In genomic region chr18:54734059-54734458, GRCh38 we compare ENCODE assay signal across 14 cellular contexts.
DNase-seq lines count a peak whose midpoint lies in the region; TF ChIP-seq lines count a peak whose summit lies in the region.
"Had no signal": no experiment of that assay in that cellular context is flagged by ENCODE, and none has a peak within 500 bp of the region (broad histone marks: within the 10 kb centered on the region; RNA-seq: fewer than 3 reads in every experiment).

No MANE protein-coding gene starts in this region.

- H3K4me2 ChIP-seq in hepatocyte = no peak overlapping the region
- H3K4me2 ChIP-seq: KMS-11 had no signal

- no peak overlapping the region for H2AFZ ChIP-seq in hepatocyte

- WGBS in hepatocyte (ENCODE audit: low lambda C conversion rate, missing lambda C conversion rate) = 50% methylated on average over 3 of the region's 3 CpGs
- WGBS in testis, 2 donors = 50 to 72% methylated on average over 3 of the region's 3 CpGs

- H3K9ac ChIP-seq in adipocyte (ENCODE audit: low read length) = no peak overlapping the region
- H3K9ac ChIP-seq: KMS-11 had no signal

- POLR2A ChIA-PET in AG04450 (lab: Yijun Ruan, JAX) = no interaction called here

- H3K4me1 ChIP-seq in adipocyte (ENCODE audit: control insufficient read depth, insufficient read depth, low read length) (peaks cover 10% of the 10 kb centered on the region), hepatocyte (ENCODE audit: insufficient read depth) (no peaks in the 10 kb centered on the region), testis (no peaks in the 10 kb centered on the region)
- H3K4me1 ChIP-seq in effector memory CD4-positive, alpha-beta T cell (ENCODE audit: control insufficient read depth, insufficient read depth, low read length, poor library complexity, severe bottlenecking) = no peaks in the 10 kb centered on the region
- H3K4me1 ChIP-seq: gastroesophageal sphincter had no signal

- TF ChIP-seq CTCF in AG04450 (IDR thresholded peaks at IDR 0.05; ENCODE audit: low read depth, low read length) (no peak), HFF-Myc (IDR thresholded peaks at IDR 0.05; ENCODE audit: low read depth, low read length, missing control alignments) (no peak), hepatocyte (IDR thresholded peaks at IDR 0.05; ENCODE audit: poor library complexity) (no peak), testis (IDR thresholded peaks at IDR 0.05) (no peak)

- CTCF ChIA-PET in AG04450 (lab: Charles Lee) = no interaction called here

- H4K20me1 ChIP-seq in hepatocyte (ENCODE audit: insufficient read depth, poor library complexity, severe bottlenecking) = no peaks in the 10 kb centered on the region

- H3K9me3 ChIP-seq in AG04450 (ENCODE audit: control insufficient read depth, insufficient read depth, low read length) (peaks cover 3% of the 10 kb centered on the region; the same call in 1 of the 2 replicates), adipocyte (ENCODE audit: control insufficient read depth, low read length) (no peaks in the 10 kb centered on the region), hepatocyte (ENCODE audit: low read depth) (no peaks in the 10 kb centered on the region), testis (no peaks in the 10 kb centered on the region)
- no peaks in the 10 kb centered on the region for H3K9me3 ChIP-seq in effector memory CD4-positive, alpha-beta T cell (ENCODE audit: control insufficient read depth, low read length)
- H3K9me3 ChIP-seq: gastroesophageal sphincter had no signal

- intact Hi-C loops in testis (cut with DNase I; ENCODE audit: low total_unique reads) = no loop called here

- DNase-seq in AG04450 (ENCODE audit: low read depth, low spot score) = peak; percentile 68
- DNase-seq in HFF-Myc (ENCODE audit: extremely low read depth, low read depth) = peak; percentile 37
- peak; percentile 87 for DNase-seq in adipocyte (ENCODE audit: low read depth)
- DNase-seq in hepatocyte (ENCODE audit: low spot score) = peak; percentile 42
- DNase-seq in testis = no peak
- no peak for DNase-seq in effector memory CD4-positive, alpha-beta T cell
- DNase-seq in ecto neural progenitor cell (ENCODE audit: low spot score) = no peak
- DNase-seq in stimulated activated CD4-positive, alpha-beta T cell treated with anti-CD3 and anti-CD28 coated beads, Interleukin-2, amount 100 ng/mL, for 48 hours = no peak
- DNase-seq: aorta; NCI-H345; stimulated activated naive CD4-positive, alpha-beta T cell treated with Interleukin-2 at 50 U/mL for 16 hours had no signal

- TF ChIP-seq POLR2A in testis (IDR thresholded peaks at IDR 0.05) = no peak

- no peaks in the 10 kb centered on the region for H3K79me2 ChIP-seq in hepatocyte

- H3K27ac ChIP-seq in AG04450 (ENCODE audit: low read depth, low read length) (no peak overlapping the region), hepatocyte (no peak overlapping the region), testis (no peak overlapping the region)
- H3K27ac ChIP-seq in effector memory CD4-positive, alpha-beta T cell (ENCODE audit: insufficient read depth, low read length, poor library complexity, severe bottlenecking) = no peak overlapping the region
- H3K27ac ChIP-seq: gastroesophageal sphincter, KMS-11, skin epidermis had no signal

- H3K27me3 ChIP-seq in AG04450 (ENCODE audit: control insufficient read depth, insufficient read depth, low read length) (no peaks in the 10 kb centered on the region), adipocyte (replicated peaks; ENCODE audit: control insufficient read depth, insufficient read depth, low read length) (no peaks in the 10 kb centered on the region), hepatocyte (no peaks in the 10 kb centered on the region), testis (no peaks in the 10 kb centered on the region)
- no peaks in the 10 kb centered on the region for H3K27me3 ChIP-seq in effector memory CD4-positive, alpha-beta T cell (replicated peaks; ENCODE audit: control insufficient read depth, insufficient read depth, low read length, poor library complexity, severe bottlenecking)
- H3K27me3 ChIP-seq: gastroesophageal sphincter had no signal

- H3K36me3 ChIP-seq in adipocyte (ENCODE audit: control insufficient read depth, insufficient read depth, low read length, severe bottlenecking) = no peaks in the 10 kb centered on the region
- H3K36me3 ChIP-seq in hepatocyte (replicated peaks; ENCODE audit: insufficient read depth, low read depth) = no peaks in the 10 kb centered on the region
- no peaks in the 10 kb centered on the region for H3K36me3 ChIP-seq in testis (ENCODE audit: low read depth, missing control alignments)
- H3K36me3 ChIP-seq in effector memory CD4-positive, alpha-beta T cell (ENCODE audit: control insufficient read depth, insufficient read depth, low read length) = no peaks in the 10 kb centered on the region
- H3K36me3 ChIP-seq: gastroesophageal sphincter had no signal

- H3K4me3 ChIP-seq in AG04450 (ENCODE audit: low read depth, low read length) (no peak overlapping the region), HFF-Myc (replicated peaks; ENCODE audit: low read depth, low read length) (no peak overlapping the region), adipocyte (ENCODE audit: low read length) (no peak overlapping the region), hepatocyte (no peak overlapping the region), testis (no peak overlapping the region)
- no peak overlapping the region for H3K4me3 ChIP-seq in effector memory CD4-positive, alpha-beta T cell (ENCODE audit: insufficient read depth, low read depth, low read length, poor library complexity, severe bottlenecking)
- H3K4me3 ChIP-seq: gastroesophageal sphincter, skin epidermis had no signal

- no peaks in the 10 kb centered on the region for H3K9me2 ChIP-seq in hepatocyte (replicated peaks; ENCODE audit: insufficient read depth)

Comparison
In these comparisons a context has a peak if more than half of its experiments do, and no peak if none do; other contexts are left out.
1. DNase-seq: peak in AG04450 (single experiment), HFF-Myc (single experiment), adipocyte (single experiment) and hepatocyte (single experiment); none in testis (single experiment), effector memory CD4-positive, alpha-beta T cell (0 of 3), ecto neural progenitor cell (single experiment) and stimulated activated CD4-positive, alpha-beta T cell treated with anti-CD3 and anti-CD28 coated beads, Interleukin-2, amount 100 ng/mL, for 48 hours (0 of 2).